ENCODE assay signal across 10 cellular contexts in genomic region chr7:143902588-143902899, GRCh38. TPM values are rescaled to one million over a fixed set of nuclear protein-coding genes. Genes with fewer than 3 reads are reported as not detected.
DNase-seq lines count a peak whose midpoint lies in the region; ATAC-seq and TF ChIP-seq lines count a peak whose summit lies in the region.
"Not testable (repeated sequence)": the region's sequence is repeated elsewhere in the genome, so short reads cannot be mapped to it uniquely, and the experiment has no call there.
"Had no signal": no experiment of that assay in that cellular context is flagged by ENCODE, and none has a peak within 500 bp of the region (broad histone marks: within the 10 kb centered on the region; RNA-seq: fewer than 3 reads in every experiment).

No MANE protein-coding gene starts in this region.

- H3K9me3 Mint-ChIP-seq in naive thymus-derived CD8-positive, alpha-beta T cell = not testable (repeated sequence)

- WGBS in GM23248 (ENCODE audit: low coverage in 1 of 2, low lambda C conversion rate in 2 of 2, missing lambda C conversion rate in 2 of 2), 2 experiments = 96 to 97% methylated on average over 9 of the region's 9 CpGs

- peak overlapping the region in 9 of 10 donors; percentile 31 to 95 (median 82) for H3K27ac Mint-ChIP-seq in naive thymus-derived CD8-positive, alpha-beta T cell

- H3K36me3 ChIP-seq in GM23248 (ENCODE audit: low read depth); PC-3 (ENCODE audit: low read depth, low read length); breast epithelium; uterus: not testable (repeated sequence)

- H3K27me3 Mint-ChIP-seq in naive thymus-derived CD8-positive, alpha-beta T cell = not testable (repeated sequence)

- CTCF ChIA-PET in PC-3 (lab: Charles Lee) = interaction anchor here (1.5 to 2.1 kb wide), 4 partner anchors 10 to 225 kb away, joined by 6 to 47 read pairs (median 28); no protein-coding TSS in a partner anchor

- not testable (repeated sequence) for ATAC-seq in PC-3; left ventricle myocardium superior; naive thymus-derived CD8-positive, alpha-beta T cell

- intact Hi-C loops in PC-3 (cut with micrococcal nuclease); breast epithelium (cut with DNase I; ENCODE audit: low total_unique reads); left ventricle myocardium superior (cut with micrococcal nuclease); uterus (cut with DNase I; ENCODE audit: low total_unique reads): not testable (repeated sequence)

- not testable (repeated sequence) for BruUV-seq in PC-3 (replicated peaks; lab: Mats Ljungman, UMichigan)

- POLR2A ChIA-PET in PC-3 (lab: Charles Lee; ENCODE audit: unreplicated experiment) = interaction anchor here (0.5 to 1.1 kb wide), 2 partner anchors 9 to 72 kb away, joined by 3 read pairs; no protein-coding TSS in a partner anchor
- POLR2A ChIA-PET in naive thymus-derived CD8-positive, alpha-beta T cell (lab: Charles Lee) = interaction anchor here (0.9 to 1.1 kb wide), 2 partner anchors 9 to 933 kb away, joined by 4 read pairs; partner anchors contain the start of gene TPK1

- not testable (repeated sequence) for TF ChIP-seq CTCF in PC-3 (conservative IDR thresholded peaks at IDR 0.05; ENCODE audit: low read depth, low read length); breast epithelium (IDR thresholded peaks at IDR 0.05); uterus (IDR thresholded peaks at IDR 0.05)

- H3K9me2 ChIP-seq in GM23248 (ENCODE audit: insufficient read depth); PC-3 (replicated peaks; ENCODE audit: low read length): not testable (repeated sequence)

- not testable (repeated sequence) for H3K4me2 ChIP-seq in GM23248 (ENCODE audit: unreplicated experiment); PC-3 (ENCODE audit: low read length)

- not testable (repeated sequence) for H3K36me3 Mint-ChIP-seq in naive thymus-derived CD8-positive, alpha-beta T cell

- in situ Hi-C loops in GM23248 (cut with MboI) = not testable (repeated sequence)

- not testable (repeated sequence) for H3K27ac ChIP-seq in GM23248; PC-3 (ENCODE audit: low read length)
- H3K27ac ChIP-seq in breast epithelium (peak overlapping the region; percentile 91 to 97), skin epidermis (peak overlapping the region in 17 of 21 experiments; percentile 7 to 96 (median 90)), uterus (peak overlapping the region; percentile 95 to 97)

- not testable (repeated sequence) for H3K9ac ChIP-seq in GM23248; PC-3 (ENCODE audit: low read length)

- H3K27me3 ChIP-seq in GM23248 (replicated peaks; ENCODE audit: insufficient read depth); PC-3 (ENCODE audit: low read length); breast epithelium; uterus: not testable (repeated sequence)

- H3K9me3 ChIP-seq in GM23248 (ENCODE audit: low read depth); PC-3 (ENCODE audit: low read length); breast epithelium; uterus: not testable (repeated sequence)

- DNase-seq in GM23248; PC-3; breast epithelium (ENCODE audit: low spot score in 2 of 2); naive thymus-derived CD8-positive, alpha-beta T cell; uterus: not testable (repeated sequence)
- peak; percentile 25 for DNase-seq in activated T-cell treated with anti-CD3 and anti-CD28 coated beads, Interleukin-2, amount 50 U/mL, for 1 hour
- peak; percentile 26 for DNase-seq in left ventricle myocardium superior

- peaks cover 22% of the 10 kb centered on the region for H3K4me1 ChIP-seq in GM23248 (ENCODE audit: insufficient read depth)
- peaks cover 24% of the 10 kb centered on the region for H3K4me1 ChIP-seq in PC-3 (ENCODE audit: insufficient read depth, low read length)
- H3K4me1 ChIP-seq in breast epithelium = peaks cover 0 to 10% of the 10 kb centered on the region in 2 donors
- not testable (repeated sequence) for H3K4me1 ChIP-seq in uterus

- TF ChIP-seq POLR2A in breast epithelium (IDR thresholded peaks at IDR 0.05); uterus (IDR thresholded peaks at IDR 0.05): not testable (repeated sequence)

- not testable (repeated sequence) for H4K20me1 ChIP-seq in GM23248 (ENCODE audit: insufficient read depth); PC-3 (ENCODE audit: low read length)

- H2AFZ ChIP-seq in GM23248 (peak overlapping the region; percentile 95), PC-3 (ENCODE audit: low read length) (peak overlapping the region; percentile 15; the same call in 1 of the 2 replicates)

- H3K4me3 Mint-ChIP-seq in naive thymus-derived CD8-positive, alpha-beta T cell = peak overlapping the region in 7 of 10 donors; percentile 11 to 91 (median 61)

- H3K4me1 Mint-ChIP-seq in naive thymus-derived CD8-positive, alpha-beta T cell = peaks cover 15 to 44% (median 31%) of the 10 kb centered on the region in 4 donors

- peaks cover 13% of the 10 kb centered on the region for H3F3A ChIP-seq in GM23248 (ENCODE audit: insufficient read depth)
- H3F3A ChIP-seq in PC-3 (ENCODE audit: low read length, unreplicated experiment) = not testable (repeated sequence)

- not testable (repeated sequence) for H3K4me3 ChIP-seq in GM23248; PC-3 (ENCODE audit: low read length); breast epithelium; uterus
- H3K4me3 ChIP-seq in skin epidermis = peak overlapping the region in 1 of 7 experiments; percentile 69

- H3K79me2 ChIP-seq in GM23248 (ENCODE audit: insufficient read depth) (peaks cover 39% of the 10 kb centered on the region), PC-3 (ENCODE audit: low read length) (peaks cover 37% of the 10 kb centered on the region)

RNA-seq across cellular contexts. Expression of gene TCAF1, which starts 0.6 kb away (rescaled TPM):
- 82.9 and 97.0 TPM in 2 replicates for total RNA-seq in GM23248 (2014; rRNA removed; shearing (Covaris generic))
- polyA plus RNA-seq in GM23248 (2016; fragmentation: Nextera tagmentation; extraction: Ambion mirVana) = 46.5 and 47.0 TPM in 2 replicates
- total RNA-seq in PC-3 (2014; rRNA removed) (12.4 and 16.9 TPM in 2 replicates), breast epithelium (10 to 100 TPM; 44.5 to 51.4 (median 49.8) TPM), left ventricle myocardium superior (35.9 TPM), uterus (100 to 1,000 TPM in 1 of 4 donors, 10 to 100 TPM in 3; 12.3 to 137 (median 46.6) TPM)
- 10 to 100 TPM; 16.9 to 19.2 TPM for total RNA-seq in naive thymus-derived CD8-positive, alpha-beta T cell
- 10 to 100 TPM in 2 of 3 donors, 1 to 10 TPM in 1; 8.9 to 15.2 (median 12.8) TPM for polyA plus RNA-seq in naive thymus-derived CD8-positive, alpha-beta T cell

RNA-seq across cellular contexts. Expression of gene OR2F2, which starts 32.5 kb away (rescaled TPM):
- total RNA-seq in GM23248 (2014; rRNA removed; shearing (Covaris generic)) = not detected in 2 replicates
- polyA plus RNA-seq in GM23248 (2016; fragmentation: Nextera tagmentation; extraction: Ambion mirVana) = not detected in 2 replicates
- total RNA-seq in PC-3 (2014; rRNA removed) (not detected in 2 replicates), breast epithelium (not detected), left ventricle myocardium superior (not detected), uterus (not detected)
- not detected for total RNA-seq in naive thymus-derived CD8-positive, alpha-beta T cell
- polyA plus RNA-seq in naive thymus-derived CD8-positive, alpha-beta T cell = not detected
- total RNA-seq: activated T-helper 1 cell treated with anti-CD3 and anti-CD28 coated beads, Interleukin-12 subunit alpha, Interleukin-12 subunit beta, Interleukin-2, Interleukin-4 antibody, amounts not matched to agents 30 ng/mL and 10 ng/mL and 1 ng/mL, durations not matched to agents 14 hours and 24 hours and 36 hours; omental fat pad had no signal

RNA-seq across cellular contexts. Expression of gene OR2F1, which starts 52.1 kb away (rescaled TPM):
- not detected in 2 replicates for total RNA-seq in GM23248 (2014; rRNA removed; shearing (Covaris generic))
- polyA plus RNA-seq in GM23248 (2016; fragmentation: Nextera tagmentation; extraction: Ambion mirVana) = not detected in 2 replicates
- total RNA-seq in PC-3 (2014; rRNA removed) = not detected in 2 replicates
- total RNA-seq in breast epithelium = under 1 TPM in 1 of 3 donors, not detected in 2; 0.15 TPM
- not detected for total RNA-seq in left ventricle myocardium superior
- total RNA-seq in naive thymus-derived CD8-positive, alpha-beta T cell = not detected
- polyA plus RNA-seq in naive thymus-derived CD8-positive, alpha-beta T cell = not detected
- total RNA-seq in uterus = not detected
- total RNA-seq: activated T-helper 1 cell treated with anti-CD3 and anti-CD28 coated beads, Interleukin-12 subunit alpha, Interleukin-12 subunit beta, Interleukin-2, Interleukin-4 antibody, amounts not matched to agents 30 ng/mL and 10 ng/mL and 1 ng/mL, durations not matched to agents 14 hours and 24 hours and 36 hours; omental fat pad had no signal
